Comparison of ENCODE assay signal across 8 cellular contexts in genomic region chr2:118224144-118224887, GRCh38.
A peak's percentile ranks its signal among the peaks of the same experiment; 100 is the strongest.
DNase-seq lines count a peak whose midpoint lies in the region; ATAC-seq and TF ChIP-seq lines count a peak whose summit lies in the region.

No MANE protein-coding gene starts in this region.

- peak overlapping the region; percentile 82 for H3K4me3 Mint-ChIP-seq in activated naive CD8-positive, alpha-beta T cell treated with anti-CD3 and anti-CD28 coated beads, Interleukin-2, amount 50 U/mL, for 24 hours

- H3K27me3 ChIP-seq in GM06990 (replicated peaks; ENCODE audit: control insufficient read depth, insufficient read depth, low read length) (no peaks in the 10 kb centered on the region), left lung (peaks cover 68 to 92% of the 10 kb centered on the region in 2 donors)

- no peaks in the 10 kb centered on the region for H3K36me3 Mint-ChIP-seq in activated naive CD8-positive, alpha-beta T cell treated with anti-CD3 and anti-CD28 coated beads, Interleukin-2, amount 50 U/mL, for 24 hours (ENCODE audit: low read depth)

- no peaks in the 10 kb centered on the region for H3K36me3 ChIP-seq in GM06990 (ENCODE audit: control insufficient read depth, insufficient read depth, low read length)
- H3K36me3 ChIP-seq in left lung = no peaks in the 10 kb centered on the region

- H3K4me3 ChIP-seq in GM06990 (replicated peaks; ENCODE audit: low read depth, low read length) (peak overlapping the region; percentile 67), left lung (peak overlapping the region; percentile 3 to 38)

- peak overlapping the region; percentile 61 for H3K27ac Mint-ChIP-seq in activated naive CD8-positive, alpha-beta T cell treated with anti-CD3 and anti-CD28 coated beads, Interleukin-2, amount 50 U/mL, for 24 hours

- H3K4me1 Mint-ChIP-seq in activated naive CD8-positive, alpha-beta T cell treated with anti-CD3 and anti-CD28 coated beads, Interleukin-2, amount 50 U/mL, for 24 hours = peaks cover 23% of the 10 kb centered on the region

- peak; percentile 59 for DNase-seq in GM06990 (ENCODE audit: extremely low read depth, insufficient read length)
- DNase-seq in NAMALWA (ENCODE audit: low spot score) = peak; percentile 36
- peak; percentile 42 for DNase-seq in activated naive CD8-positive, alpha-beta T cell treated with anti-CD3 and anti-CD28 coated beads, Interleukin-2, amount 50 U/mL, for 24 hours
- peak in 1 of 2 donors; percentile 83 for DNase-seq in left lung
- peak in 5 of 6 experiments; percentile 1 to 50 (median 14) for DNase-seq in stimulated activated naive CD4-positive, alpha-beta T cell (lab: John Stamatoyannopoulos, UW)
- DNase-seq in NCI-H2107 (lab: John Stamatoyannopoulos, UW) = no peak
- no peak for DNase-seq in SIG-M5 treated with dmso at 0.1 percent for 504 hours (lab: John Stamatoyannopoulos, UW; ENCODE audit: unreplicated experiment)

- no peaks in the 10 kb centered on the region for H3K9me3 Mint-ChIP-seq in activated naive CD8-positive, alpha-beta T cell treated with anti-CD3 and anti-CD28 coated beads, Interleukin-2, amount 50 U/mL, for 24 hours

- H3K27ac ChIP-seq in left lung = no peak overlapping the region

- H3K9me3 ChIP-seq in left lung = no peaks in the 10 kb centered on the region

- H3K27me3 Mint-ChIP-seq in activated naive CD8-positive, alpha-beta T cell treated with anti-CD3 and anti-CD28 coated beads, Interleukin-2, amount 50 U/mL, for 24 hours = peaks cover 64% of the 10 kb centered on the region

- TF ChIP-seq CTCF in GM06990 (IDR thresholded peaks at IDR 0.05; ENCODE audit: insufficient read depth, low read length, poor library complexity, severe bottlenecking) (no peak), left lung (IDR thresholded peaks at IDR 0.05) (no peak)

- peaks cover 0 to 13% of the 10 kb centered on the region in 2 donors for H3K4me1 ChIP-seq in left lung

- intact Hi-C loops in left lung (cut with DNase I) = loop anchor here in 1 of 2 donors (5.0 kb wide), 1 partner anchor 633 kb away; no protein-coding TSS in a partner anchor

- peak; percentile 46 for ATAC-seq in GM21619 (IDR thresholded peaks at IDR 0.05; ENCODE audit: unreplicated experiment)
- peak; percentile 82 for ATAC-seq in activated naive CD8-positive, alpha-beta T cell treated with anti-CD3 and anti-CD28 coated beads, Interleukin-2, amount 50 U/mL, for 24 hours
- ATAC-seq in left lung = peak; percentile 24

Comparison
In these comparisons a context has a peak if more than half of its experiments do, and no peak if none do; other contexts are left out.
1. DNase-seq: peak in GM06990 (single experiment), NAMALWA (single experiment), activated naive CD8-positive, alpha-beta T cell treated with anti-CD3 and anti-CD28 coated beads, Interleukin-2, amount 50 U/mL, for 24 hours (single experiment) and stimulated activated naive CD4-positive, alpha-beta T cell (5 of 6); none in NCI-H2107 (single experiment) and SIG-M5 treated with dmso at 0.1 percent for 504 hours (single experiment).
2. ATAC-seq: peak in every context shown above with its lines; median percentile 82 in activated naive CD8-positive, alpha-beta T cell treated with anti-CD3 and anti-CD28 coated beads, Interleukin-2, amount 50 U/mL, for 24 hours; 46 in GM21619; 24 in left lung.